ENCODE assay signal across 8 cellular contexts in genomic region chr1:212285685-212286436, GRCh38. TPM values are rescaled to one million over a fixed set of nuclear protein-coding genes. Genes with fewer than 3 reads are reported as not detected.
DNase-seq lines count a peak whose midpoint lies in the region; ATAC-seq, FAIRE-seq and TF ChIP-seq lines count a peak whose summit lies in the region.

No MANE protein-coding gene starts in this region.

- peaks cover 48% of the 10 kb centered on the region for H3K79me2 ChIP-seq in OCI-LY3 (ENCODE audit: low read length)
- peaks cover 47% of the 10 kb centered on the region for H3K79me2 ChIP-seq in neural progenitor cell (ENCODE audit: low read depth)

- H3K36me3 Mint-ChIP-seq in activated T-cell treated with anti-CD3 and anti-CD28 coated beads, Interleukin-2, amount 50 U/mL, for 72 hours (ENCODE audit: insufficient read depth in 2 of 2), result peaks cover 4 to 6% of the 10 kb centered on the region in 2 donors
- H3K36me3 Mint-ChIP-seq in neural progenitor cell, result no peaks in the 10 kb centered on the region

- H3K4me3 ChIP-seq in OCI-LY3 (ENCODE audit: low read length), result peak overlapping the region; percentile 84
- peak overlapping the region; percentile 91 for H3K4me3 ChIP-seq in neural progenitor cell

- H3F3A ChIP-seq in neural progenitor cell (ENCODE audit: low read depth), result peaks cover 39% of the 10 kb centered on the region

- H3K27ac ChIP-seq in C4-2B, result peak overlapping the region; percentile 92
- peak overlapping the region; percentile 76 for H3K27ac ChIP-seq in OCI-LY3 (ENCODE audit: low read length)
- peak overlapping the region; percentile 46 for H3K27ac ChIP-seq in neural progenitor cell
- H3K27ac ChIP-seq in substantia nigra (ENCODE audit: low read depth, low read length, poor library complexity, severe bottlenecking), result peak overlapping the region; percentile 97

- H3K9me3 Mint-ChIP-seq in activated T-cell treated with anti-CD3 and anti-CD28 coated beads, Interleukin-2, amount 50 U/mL, for 72 hours, result no peaks in the 10 kb centered on the region
- no peaks in the 10 kb centered on the region for H3K9me3 Mint-ChIP-seq in neural progenitor cell

- H3K4me1 Mint-ChIP-seq in activated T-cell treated with anti-CD3 and anti-CD28 coated beads, Interleukin-2, amount 50 U/mL, for 72 hours (ENCODE audit: low read depth), result peaks cover 50% of the 10 kb centered on the region
- H3K4me1 Mint-ChIP-seq in neural progenitor cell, result peaks cover 10% of the 10 kb centered on the region

- H3K36me3 ChIP-seq in OCI-LY3 (replicated peaks; ENCODE audit: low read depth, low read length) (peaks cover 3% of the 10 kb centered on the region), neural progenitor cell (no peaks in the 10 kb centered on the region)

- no peaks in the 10 kb centered on the region for H3K27me3 ChIP-seq in OCI-LY3 (ENCODE audit: low read depth, low read length)
- no peaks in the 10 kb centered on the region for H3K27me3 ChIP-seq in neural progenitor cell

- peaks cover 5% of the 10 kb centered on the region; the same call in 1 of the 2 replicates for H4K20me1 ChIP-seq in OCI-LY3 (ENCODE audit: insufficient read depth, low read length)
- peaks cover 29% of the 10 kb centered on the region for H4K20me1 ChIP-seq in neural progenitor cell (ENCODE audit: low read depth)

- peak overlapping the region; percentile 86 for H3K4me2 ChIP-seq in OCI-LY3 (ENCODE audit: low read length)
- H3K4me2 ChIP-seq in neural progenitor cell, result peak overlapping the region; percentile 92

- peak overlapping the region; percentile 100 for H3K4me3 Mint-ChIP-seq in activated T-cell treated with anti-CD3 and anti-CD28 coated beads, Interleukin-2, amount 50 U/mL, for 72 hours
- peak overlapping the region; percentile 93 for H3K4me3 Mint-ChIP-seq in neural progenitor cell

- H3K9me3 ChIP-seq in OCI-LY3 (ENCODE audit: insufficient read depth, low read length) (no peaks in the 10 kb centered on the region), neural progenitor cell (ENCODE audit: low read depth) (no peaks in the 10 kb centered on the region)

- TF ChIP-seq CTCF in C4-2B (conservative IDR thresholded peaks at IDR 0.05) (no peak), OCI-LY3 (IDR thresholded peaks at IDR 0.05; ENCODE audit: low read depth, low read length) (no peak), neural progenitor cell (IDR thresholded peaks at IDR 0.05) (no peak)

- H3K4me1 ChIP-seq in OCI-LY3 (ENCODE audit: low read length), result peaks cover 25% of the 10 kb centered on the region
- H3K4me1 ChIP-seq in neural progenitor cell, result peaks cover 13% of the 10 kb centered on the region

- H3K27me3 Mint-ChIP-seq in activated T-cell treated with anti-CD3 and anti-CD28 coated beads, Interleukin-2, amount 50 U/mL, for 72 hours (ENCODE audit: low read depth), result no peaks in the 10 kb centered on the region
- H3K27me3 Mint-ChIP-seq in neural progenitor cell (ENCODE audit: insufficient read depth, low read depth), result peaks cover 4% of the 10 kb centered on the region

- FAIRE-seq in GM19239 (lab: Jason Lieb, UNC), result no peak

- H3K9ac ChIP-seq in OCI-LY3 (ENCODE audit: low read length) (peak overlapping the region; percentile 74), neural progenitor cell (peak overlapping the region; percentile 14)

- DNase-seq in GM19239 (ENCODE audit: insufficient read length, low spot score), result peak; percentile 13
- DNase-seq in activated T-cell treated with anti-CD3 and anti-CD28 coated beads, Interleukin-2, amount 50 U/mL, for 72 hours, result peak; percentile 78 to 80
- DNase-seq in fibroblast of peridontal ligament (ENCODE audit: extremely low read depth), result peak; percentile 27
- DNase-seq in neural progenitor cell (ENCODE audit: low spot score), result peak; percentile 78
- peak in 46 of 49 donors; percentile 27 to 82 (median 62) for DNase-seq in substantia nigra (lab: John Stamatoyannopoulos, UW)

- peak overlapping the region; percentile 24; the same call in 1 of the 2 replicates for H2AFZ ChIP-seq in OCI-LY3 (ENCODE audit: low read depth, low read length)
- peak overlapping the region; percentile 79 for H2AFZ ChIP-seq in neural progenitor cell (replicated peaks)

- ATAC-seq in HG03442 (IDR thresholded peaks at IDR 0.05; ENCODE audit: unreplicated experiment), result peak; percentile 11
- peak; percentile 17 to 24 for ATAC-seq in activated T-cell treated with anti-CD3 and anti-CD28 coated beads, Interleukin-2, amount 50 U/mL, for 72 hours (replicated peaks in 1 of 2)

- H3K27ac Mint-ChIP-seq in activated T-cell treated with anti-CD3 and anti-CD28 coated beads, Interleukin-2, amount 50 U/mL, for 72 hours, result peak overlapping the region; percentile 99
- no peak overlapping the region for H3K27ac Mint-ChIP-seq in neural progenitor cell

RNA-seq across cellular contexts. Expression of gene PPP2R5A, which starts 0.7 kb away (rescaled TPM):
- total RNA-seq in activated T-cell treated with anti-CD3 and anti-CD28 coated beads, Interleukin-2, amount 50 U/mL, for 72 hours, result 10 to 100 TPM; 43.7 to 52.0 TPM
- 19.8 and 27.9 TPM in 2 replicates for total RNA-seq in neural progenitor cell (ENCODE audit: low replicate concordance)

Comparison
In these comparisons a context has a peak if more than half of its experiments do, and no peak if none do; other contexts are left out.
1. Peak in every context shown above with its lines: DNase-seq, ATAC-seq, H3K4me3 ChIP-seq and H3K27ac ChIP-seq.
2. H3K27ac ChIP-seq: peak in every context shown above with its lines; median percentile 97 in substantia nigra; 92 in C4-2B; 76 in OCI-LY3; 46 in neural progenitor cell.
3. DNase-seq: peak in every context shown above with its lines; median percentile 79 in activated T-cell treated with anti-CD3 and anti-CD28 coated beads, Interleukin-2, amount 50 U/mL, for 72 hours; 78 in neural progenitor cell; 62 in substantia nigra; 27 in fibroblast of peridontal ligament; 13 in GM19239.